Comparison of ENCODE assay signal across 8 cellular contexts in genomic region chr5:82164957-82165698, GRCh38.
DNase-seq lines count a peak whose midpoint lies in the region; ATAC-seq and TF ChIP-seq lines count a peak whose summit lies in the region.

No MANE protein-coding gene starts in this region.

- H3K36me3 ChIP-seq in ascending aorta, result no peaks in the 10 kb centered on the region
- no peaks in the 10 kb centered on the region for H3K36me3 ChIP-seq in stomach

- no peak for TF ChIP-seq POLR2A in stomach (IDR thresholded peaks at IDR 0.05)

- ATAC-seq in GM19397 (IDR thresholded peaks at IDR 0.05; ENCODE audit: unreplicated experiment), result no peak

- H3K4me3 ChIP-seq in ascending aorta (no peak overlapping the region), stomach (no peak overlapping the region)

- TF ChIP-seq EP300 in stomach (IDR thresholded peaks at IDR 0.05), result no peak

- TF ChIP-seq CTCF in ascending aorta (IDR thresholded peaks at IDR 0.05), result no peak
- TF ChIP-seq CTCF in stomach (IDR thresholded peaks at IDR 0.05), result no peak

- intact Hi-C loops in ascending aorta (cut with DNase I), result loop anchor here (1.0 to 2.0 kb wide), 2 partner anchors 192 to 414 kb away; partner anchors contain the start of genes ATG10 and SSBP2
- intact Hi-C loops in stomach (cut with DNase I; ENCODE audit: low total_unique reads), result loop anchor here (5.0 to 10.0 kb wide), 3 partner anchors 410 to 738 kb away; partner anchors contain the start of gene SSBP2

- H3K27me3 ChIP-seq in ascending aorta (no peaks in the 10 kb centered on the region), stomach (no peaks in the 10 kb centered on the region)

- H3K4me1 ChIP-seq in ascending aorta, result peaks cover 2 to 9% of the 10 kb centered on the region in 2 donors
- peaks cover 5 to 36% (median 26%) of the 10 kb centered on the region in 4 donors for H3K4me1 ChIP-seq in stomach

- WGBS in stomach, 5 donors, result 45 to 62% (median 48%) methylated on average over 3 of the region's 3 CpGs

- peak overlapping the region; percentile 0 to 36 for H3K27ac ChIP-seq in ascending aorta
- peak overlapping the region in 3 of 5 donors; percentile 38 to 52 (median 40) for H3K27ac ChIP-seq in stomach

- H3K9me3 ChIP-seq in ascending aorta (no peaks in the 10 kb centered on the region), stomach (no peaks in the 10 kb centered on the region)

- DNase-seq in HT1080 (ENCODE audit: low read depth) (peak; percentile 64), ascending aorta (ENCODE audit: low spot score in 2 of 2) (no peak), iPS-NIHi7 (ENCODE audit: extremely low spot score) (peak; percentile 29), stomach (no peak), hepatic stellate cell (ENCODE audit: low spot score) (no peak), mesenteric fat pad (ENCODE audit: low spot score) (no peak), HuH-7.5 (ENCODE audit: low spot score) (no peak)

Comparison
In these comparisons a context has a peak if more than half of its experiments do, and no peak if none do; other contexts are left out.
1. DNase-seq: peak in HT1080 (single experiment) and iPS-NIHi7 (single experiment); none in ascending aorta (0 of 2), stomach (single experiment), hepatic stellate cell (single experiment), mesenteric fat pad (single experiment) and HuH-7.5 (single experiment).